In the genomic region with DNA sequence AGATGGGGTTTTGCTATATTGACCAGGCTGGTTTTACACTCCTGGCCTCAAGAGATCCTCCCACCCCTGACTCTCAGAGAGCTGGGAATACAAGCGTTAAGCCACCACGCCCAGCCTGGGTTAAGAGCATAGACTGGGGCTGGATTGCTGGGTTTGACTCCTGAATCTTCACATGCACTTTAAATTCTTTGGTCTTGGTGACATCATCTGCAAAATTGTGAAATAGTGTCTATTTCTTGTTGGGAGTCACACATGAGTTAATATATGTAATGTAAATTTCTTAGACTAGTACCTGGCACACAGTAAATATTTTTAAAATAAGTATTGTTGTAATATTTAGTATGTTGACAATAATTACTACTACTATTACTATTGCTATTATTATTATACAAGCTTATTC, we compare ENCODE assay signal across 17 cellular contexts.
"Had no signal": no experiment of that assay in that cellular context is flagged by ENCODE, and none has a peak within 500 bp of the region (broad histone marks: within the 10 kb centered on the region; RNA-seq: fewer than 3 reads in every experiment).

No MANE protein-coding gene starts in this region.

- ATAC-seq: activated CD4-positive, alpha-beta T cell treated with anti-CD3 and anti-CD28 coated beads for 36 hours; body of pancreas; effector memory CD8-positive, alpha-beta T cell; gastroesophageal sphincter; heart left ventricle; mucosa of descending colon; stimulated activated naive CD8-positive, alpha-beta T cell treated with anti-CD3 and anti-CD28 coated beads, Interleukin-15, Interleukin-2, amounts not matched to agents 100 U/mL and 50 U/mL, for 24 hours; WTC11 had no signal

- DNase-seq: activated CD4-positive, alpha-beta T cell treated with anti-CD3 and anti-CD28 coated beads for 36 hours; activated CD4-positive, alpha-beta T cell treated with anti-CD3 and anti-CD28 coated beads, Interleukin-2, amount 50 U/mL, for 48 hours; activated naive CD8-positive, alpha-beta T cell treated with anti-CD3 and anti-CD28 coated beads for 36 hours; body of pancreas; effector memory CD8-positive, alpha-beta T cell; heart left ventricle; kidney glomerular epithelial cell; left ventricle myocardium inferior; mucosa of descending colon; naive B cell; stimulated activated naive CD8-positive, alpha-beta T cell treated with anti-CD3 and anti-CD28 coated beads, Interleukin-15, Interleukin-2, amounts not matched to agents 100 U/mL and 50 U/mL, for 24 hours; substantia nigra; tibial artery had no signal

- H3K27ac ChIP-seq: body of pancreas, gastroesophageal sphincter, heart left ventricle, left ventricle myocardium inferior, right atrium auricular region, skin epidermis, tibial artery had no signal

- H3K9me3 ChIP-seq: body of pancreas, gastroesophageal sphincter, heart left ventricle, left ventricle myocardium inferior, mucosa of descending colon, right atrium auricular region, tibial artery had no signal

- H3K4me3 ChIP-seq: body of pancreas, gastroesophageal sphincter, heart left ventricle, left ventricle myocardium inferior, mucosa of descending colon, right atrium auricular region, skin epidermis, tibial artery had no signal

- H3K36me3 ChIP-seq: gastroesophageal sphincter, heart left ventricle, left ventricle myocardium inferior, right atrium auricular region, tibial artery had no signal
